Comparison of ENCODE assay signal across 17 cellular contexts in the genomic region with DNA sequence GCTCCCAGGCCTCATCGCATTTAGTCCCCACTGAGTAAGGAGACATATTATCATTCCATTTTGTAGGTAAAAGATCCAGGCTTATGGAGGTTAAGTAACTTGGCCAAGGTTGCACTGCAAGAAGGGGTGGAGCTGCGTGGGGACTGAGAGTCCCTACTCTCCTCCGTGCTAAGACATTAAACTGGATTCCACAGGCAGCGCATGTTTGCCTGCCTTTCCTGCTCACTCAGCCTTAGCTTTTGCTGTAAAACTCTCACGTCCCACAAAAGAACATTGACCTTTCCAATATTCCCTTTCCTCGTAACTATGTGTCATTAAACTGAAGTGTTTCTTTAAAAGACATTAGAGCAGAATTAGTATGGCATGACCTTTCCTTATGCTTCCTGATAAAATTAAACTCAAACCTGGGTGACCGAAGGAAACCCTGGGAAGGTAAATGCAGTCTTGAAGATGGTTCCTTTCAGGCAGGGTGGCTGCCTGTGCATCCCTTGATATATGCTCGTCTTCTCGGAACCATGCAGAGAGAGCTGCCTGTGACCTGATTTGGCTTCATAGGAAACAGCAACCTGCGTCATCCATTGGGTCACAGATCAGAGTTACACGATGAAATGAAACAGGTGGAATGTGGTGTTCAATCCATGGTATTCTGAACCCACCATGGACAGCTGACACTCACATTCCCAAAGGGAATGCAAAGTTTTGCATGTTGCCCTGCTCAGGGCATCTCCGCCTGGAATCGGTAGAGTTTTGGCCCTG.
"Had no signal": no experiment of that assay in that cellular context is flagged by ENCODE, and none has a peak within 500 bp of the region (broad histone marks: within the 10 kb centered on the region; RNA-seq: fewer than 3 reads in every experiment).

No MANE protein-coding gene starts in this region.

- H3K27ac ChIP-seq: lower lobe of right lung, pancreas had no signal

- DNase-seq: activated CD4-positive, alpha-beta T cell treated with anti-CD3 and anti-CD28 coated beads for 4 hours; activated CD8-positive, alpha-beta T cell treated with anti-CD3 and anti-CD28 coated beads for 36 hours; activated gamma-delta T cell treated with Interleukin-2 at 50 U/mL for 16 hours; activated naive CD8-positive, alpha-beta T cell treated with anti-CD3 and anti-CD28 coated beads for 36 hours; activated T-cell treated with anti-CD3 and anti-CD28 coated beads, Interleukin-2, amount 50 U/mL, for 48 hours; anterior cingulate cortex; kidney glomerular epithelial cell; lower lobe of right lung; naive thymus-derived CD4-positive, alpha-beta T cell; pancreas; retina; SIG-M5; small intestine; stimulated activated CD4-positive, alpha-beta T cell treated with anti-CD3 and anti-CD28 coated beads, Interleukin-4, amount 100 ng/mL, for 24 hours; stimulated activated naive CD4-positive, alpha-beta T cell had no signal

- H3K4me1 ChIP-seq: lower lobe of right lung, pancreas had no signal

- H3K9me3 ChIP-seq: lower lobe of right lung, pancreas had no signal

- H3K36me3 ChIP-seq: lower lobe of right lung, pancreas had no signal

- ATAC-seq: activated CD8-positive, alpha-beta T cell treated with anti-CD3 and anti-CD28 coated beads for 36 hours; esophagus mucosa; lower lobe of right lung; naive thymus-derived CD4-positive, alpha-beta T cell; pancreas had no signal

- H3K27me3 ChIP-seq: dorsolateral prefrontal cortex, pancreas had no signal

- H3K4me3 ChIP-seq: dorsolateral prefrontal cortex, lower lobe of right lung, pancreas had no signal
